ENCODE assay signal across 1 cellular context in genomic region chrX:150944233-150944632, GRCh38.
TF ChIP-seq lines count a peak whose summit lies in the region.

No MANE protein-coding gene starts in this region.

TF ChIP-seq in GM23338, 12 proteins besides CTCF, POLR2A, EP300 and RAD21:
- TF ChIP-seq, protein P1, sequence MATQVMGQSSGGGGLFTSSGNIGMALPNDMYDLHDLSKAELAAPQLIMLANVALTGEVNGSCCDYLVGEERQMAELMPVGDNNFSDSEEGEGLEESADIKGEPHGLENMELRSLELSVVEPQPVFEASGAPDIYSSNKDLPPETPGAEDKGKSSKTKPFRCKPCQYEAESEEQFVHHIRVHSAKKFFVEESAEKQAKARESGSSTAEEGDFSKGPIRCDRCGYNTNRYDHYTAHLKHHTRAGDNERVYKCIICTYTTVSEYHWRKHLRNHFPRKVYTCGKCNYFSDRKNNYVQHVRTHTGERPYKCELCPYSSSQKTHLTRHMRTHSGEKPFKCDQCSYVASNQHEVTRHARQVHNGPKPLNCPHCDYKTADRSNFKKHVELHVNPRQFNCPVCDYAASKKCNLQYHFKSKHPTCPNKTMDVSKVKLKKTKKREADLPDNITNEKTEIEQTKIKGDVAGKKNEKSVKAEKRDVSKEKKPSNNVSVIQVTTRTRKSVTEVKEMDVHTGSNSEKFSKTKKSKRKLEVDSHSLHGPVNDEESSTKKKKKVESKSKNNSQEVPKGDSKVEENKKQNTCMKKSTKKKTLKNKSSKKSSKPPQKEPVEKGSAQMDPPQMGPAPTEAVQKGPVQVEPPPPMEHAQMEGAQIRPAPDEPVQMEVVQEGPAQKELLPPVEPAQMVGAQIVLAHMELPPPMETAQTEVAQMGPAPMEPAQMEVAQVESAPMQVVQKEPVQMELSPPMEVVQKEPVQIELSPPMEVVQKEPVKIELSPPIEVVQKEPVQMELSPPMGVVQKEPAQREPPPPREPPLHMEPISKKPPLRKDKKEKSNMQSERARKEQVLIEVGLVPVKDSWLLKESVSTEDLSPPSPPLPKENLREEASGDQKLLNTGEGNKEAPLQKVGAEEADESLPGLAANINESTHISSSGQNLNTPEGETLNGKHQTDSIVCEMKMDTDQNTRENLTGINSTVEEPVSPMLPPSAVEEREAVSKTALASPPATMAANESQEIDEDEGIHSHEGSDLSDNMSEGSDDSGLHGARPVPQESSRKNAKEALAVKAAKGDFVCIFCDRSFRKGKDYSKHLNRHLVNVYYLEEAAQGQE (IDR thresholded peaks at IDR 0.05; ENCODE audit: unreplicated experiment) = no peak
- TF ChIP-seq CREB1 (CRISPR knock-in tag; IDR thresholded peaks at IDR 0.05; ENCODE audit: low read depth) (no peak), STAT1 (IDR thresholded peaks at IDR 0.05; ENCODE audit: unreplicated experiment) (no peak), NANOG (IDR thresholded peaks at IDR 0.05; ENCODE audit: borderline replicate concordance) (no peak), EZH2 (IDR thresholded peaks at IDR 0.05; ENCODE audit: low read depth, unreplicated experiment) (no peak)
TF ChIP-seq in GM23338: peak in this region for 0.
